18 cellular contexts compared by ENCODE assay signal in genomic region chr4:107900067-107900466, GRCh38. TPM values are rescaled to one million over a fixed set of nuclear protein-coding genes. Genes with fewer than 3 reads are reported as not detected.
DNase-seq lines count a peak whose midpoint lies in the region; TF ChIP-seq lines count a peak whose summit lies in the region.
"Had no signal": no experiment of that assay in that cellular context is flagged by ENCODE, and none has a peak within 500 bp of the region (broad histone marks: within the 10 kb centered on the region; RNA-seq: fewer than 3 reads in every experiment).

No MANE protein-coding gene starts in this region.

- H3K36me3 ChIP-seq in esophagus squamous epithelium (peaks cover 0 to 13% (median 0%) of the 10 kb centered on the region in 3 donors), uterus (no peaks in the 10 kb centered on the region), mesendoderm (ENCODE audit: control insufficient read depth, insufficient read depth, low read length) (no peaks in the 10 kb centered on the region)
- H3K36me3 ChIP-seq: HAP-1 had no signal

- no peak overlapping the region for H3K56ac ChIP-seq in mesendoderm (ENCODE audit: low read length)

- no peak overlapping the region for H2BK15ac ChIP-seq in mesendoderm (replicated peaks; ENCODE audit: low read depth)

- whole genome bisulfite sequencing in esophagus squamous epithelium, 2 donors, result 68 to 75% methylated on average over 4 of the region's 4 CpGs
- no CpG with 5 or more reads among the region's 4 CpGs for WGBS in mesendoderm (ENCODE audit: extremely low coverage, insufficient coverage, low lambda C conversion rate)

- in situ Hi-C loops in SK-MEL-5 (cut with HindIII; ENCODE audit: low pct_unique_long_range_greater_than_20kb, low sequenced_read_pairs), result loop anchor here (25.0 kb wide), 1 partner anchor 138 kb away; no protein-coding TSS in a partner anchor

- H3K27me3 ChIP-seq in esophagus squamous epithelium (no peaks in the 10 kb centered on the region), uterus (no peaks in the 10 kb centered on the region), mesendoderm (ENCODE audit: insufficient read depth, low read length, poor library complexity) (no peaks in the 10 kb centered on the region)

- H3K79me1 ChIP-seq in mesendoderm (ENCODE audit: low read length), result no peaks in the 10 kb centered on the region

- H3K27ac Mint-ChIP-seq in nephron, result peak overlapping the region in 2 of 3 experiments; percentile 23 to 29
- no peak overlapping the region for H3K27ac Mint-ChIP-seq in immature natural killer cell
- H3K27ac Mint-ChIP-seq: B cell; CD4-positive, CD25-positive, alpha-beta regulatory T cell; IgD-negative memory B cell had no signal

- TF ChIP-seq POLR2A in esophagus squamous epithelium (IDR thresholded peaks at IDR 0.05), result no peak
- TF ChIP-seq POLR2A in uterus (IDR thresholded peaks at IDR 0.05), result no peak

- peaks cover 13% of the 10 kb centered on the region for H3K4me1 Mint-ChIP-seq in nephron
- no peaks in the 10 kb centered on the region for H3K4me1 Mint-ChIP-seq in immature natural killer cell
- H3K4me1 Mint-ChIP-seq: B cell; CD4-positive, CD25-positive, alpha-beta regulatory T cell; IgD-negative memory B cell had no signal

- H4K8ac ChIP-seq in mesendoderm (ENCODE audit: low read depth, low read length), result no peak overlapping the region

- H3K27me3 Mint-ChIP-seq in nephron (ENCODE audit: low read depth), result no peaks in the 10 kb centered on the region
- H3K27me3 Mint-ChIP-seq in immature natural killer cell (ENCODE audit: low read depth in 3 of 3), result peaks cover 0 to 5% (median 4%) of the 10 kb centered on the region in 3 donors

- no peak overlapping the region for H4K5ac ChIP-seq in mesendoderm (ENCODE audit: low read length)

- H3K9me3 ChIP-seq in esophagus squamous epithelium (no peaks in the 10 kb centered on the region), uterus (no peaks in the 10 kb centered on the region)
- H3K9me3 ChIP-seq: HAP-1 had no signal

- H3K27ac ChIP-seq in esophagus squamous epithelium, result peak overlapping the region in 3 of 4 donors; percentile 51 to 69 (median 56)
- H3K27ac ChIP-seq in uterus, result peak overlapping the region; percentile 54
- H3K27ac ChIP-seq in mesendoderm (ENCODE audit: low read depth, low read length), result no peak overlapping the region
- H3K27ac ChIP-seq: HL-60 had no signal

- no peaks in the 10 kb centered on the region for H3K79me2 ChIP-seq in mesendoderm (ENCODE audit: control insufficient read depth, insufficient read depth, low read length)

- TF ChIP-seq CTCF in esophagus squamous epithelium (IDR thresholded peaks at IDR 0.05) (peak in 1 of 6 experiments; percentile 9), nephron (IDR thresholded peaks at IDR 0.05; ENCODE audit: unreplicated experiment in 3 of 3) (no peak), uterus (IDR thresholded peaks at IDR 0.05) (no peak)

- H3K4me1 ChIP-seq in esophagus squamous epithelium (peaks cover 0 to 27% (median 5%) of the 10 kb centered on the region in 3 donors), uterus (peaks cover 0 to 10% of the 10 kb centered on the region in 2 donors), mesendoderm (ENCODE audit: control insufficient read depth, low read depth, low read length) (no peaks in the 10 kb centered on the region)
- H3K4me1 ChIP-seq: HAP-1 had no signal

- H3K18ac ChIP-seq in mesendoderm (ENCODE audit: low read length), result no peak overlapping the region

- H3K36me3 Mint-ChIP-seq in nephron (ENCODE audit: low read depth) (peaks cover 9% of the 10 kb centered on the region), immature natural killer cell (no peaks in the 10 kb centered on the region)
- H3K36me3 Mint-ChIP-seq: CD4-positive, CD25-positive, alpha-beta regulatory T cell; IgD-negative memory B cell had no signal

- no peak overlapping the region for H2BK120ac ChIP-seq in mesendoderm (ENCODE audit: low read depth, low read length)

- intact Hi-C loops in esophagus squamous epithelium (cut with DNase I), result loop anchor here (5.0 kb wide), 1 partner anchor 78 kb away; the partner anchor contains the start of gene SGMS2
- intact Hi-C loops in uterus (cut with DNase I; ENCODE audit: low total_unique reads), result loop anchor here (5.0 kb wide), 1 partner anchor 138 kb away; no protein-coding TSS in a partner anchor

- DNase-seq in SK-MEL-5 (ENCODE audit: low read depth, low spot score), result peak; percentile 22
- no peak for DNase-seq in esophagus squamous epithelium (lab: John Stamatoyannopoulos, UW)
- DNase-seq in uterus, result no peak
- DNase-seq in immature natural killer cell, result no peak
- no peak for DNase-seq in mesendoderm
- DNase-seq in stimulated activated CD4-positive, alpha-beta T cell treated with anti-CD3 and anti-CD28 coated beads, Interleukin-2, amount 100 ng/mL, for 48 hours, result no peak
- DNase-seq: CD4-positive, CD25-positive, alpha-beta regulatory T cell; DMS53; NCI-H1417 treated with DMSO at 0.1 percent for 48 hours; NCI-H2081; NCI-H774; RPMI8226; SIG-M5 had no signal

- H3K4me3 ChIP-seq in esophagus squamous epithelium (no peak overlapping the region), uterus (no peak overlapping the region), mesendoderm (ENCODE audit: low read length) (no peak overlapping the region)
- H3K4me3 ChIP-seq: HAP-1 had no signal

- no peaks in the 10 kb centered on the region for H3K9me3 Mint-ChIP-seq in nephron
- H3K9me3 Mint-ChIP-seq in immature natural killer cell, result no peaks in the 10 kb centered on the region

- H2BK5ac ChIP-seq in mesendoderm (ENCODE audit: low read length), result no peak overlapping the region

- H3K23ac ChIP-seq in mesendoderm (ENCODE audit: low read length), result no peak overlapping the region

- no peak overlapping the region for H3K4me3 Mint-ChIP-seq in nephron
- no peak overlapping the region for H3K4me3 Mint-ChIP-seq in immature natural killer cell
- H3K4me3 Mint-ChIP-seq: B cell; CD4-positive, CD25-positive, alpha-beta regulatory T cell; IgD-negative memory B cell had no signal

- H3K4me2 ChIP-seq in mesendoderm (ENCODE audit: low read length), result no peak overlapping the region

- no peak overlapping the region for H2AK5ac ChIP-seq in mesendoderm (ENCODE audit: low read length)

- H3K9ac ChIP-seq in mesendoderm (ENCODE audit: low read length), result no peak overlapping the region

- no peak overlapping the region for H3K4ac ChIP-seq in mesendoderm (ENCODE audit: low read depth, low read length)

RNA-seq across cellular contexts. Expression of gene CYP2U1, which starts 31.3 kb away (rescaled TPM):
- 8.6 and 9.5 TPM in 2 replicates for total RNA-seq in SK-MEL-5 (2014; rRNA removed; shearing (Covaris generic))
- 6.0 and 7.2 TPM in 2 replicates for polyA plus RNA-seq in SK-MEL-5 (2015; cell fraction: cytosol; rRNA removed)
- 4.1 and 4.6 TPM in 2 replicates for polyA plus RNA-seq in SK-MEL-5 (2015; cell fraction: nucleus; rRNA removed)
- total RNA-seq in esophagus squamous epithelium (1 to 10 TPM; 1.8 to 8.4 (median 4.5) TPM), uterus (10 to 100 TPM; 14.7 to 32.0 (median 20.5) TPM)
- polyA plus RNA-seq in immature natural killer cell, result 1 to 10 TPM; 4.0 to 4.9 (median 4.9) TPM
- polyA plus RNA-seq in mesendoderm (2013, experiment 1 of 2), result 1.4 TPM
- polyA plus RNA-seq in mesendoderm (2013, experiment 2 of 2), result 1.3 TPM

Comparison
In these comparisons a context has a peak if more than half of its experiments do, and no peak if none do; other contexts are left out.
1. H3K27ac Mint-ChIP-seq: peak in nephron (2 of 3); none in immature natural killer cell (0 of 6).